Comparison of ENCODE assay signal across 8 cellular contexts in the genomic region with DNA sequence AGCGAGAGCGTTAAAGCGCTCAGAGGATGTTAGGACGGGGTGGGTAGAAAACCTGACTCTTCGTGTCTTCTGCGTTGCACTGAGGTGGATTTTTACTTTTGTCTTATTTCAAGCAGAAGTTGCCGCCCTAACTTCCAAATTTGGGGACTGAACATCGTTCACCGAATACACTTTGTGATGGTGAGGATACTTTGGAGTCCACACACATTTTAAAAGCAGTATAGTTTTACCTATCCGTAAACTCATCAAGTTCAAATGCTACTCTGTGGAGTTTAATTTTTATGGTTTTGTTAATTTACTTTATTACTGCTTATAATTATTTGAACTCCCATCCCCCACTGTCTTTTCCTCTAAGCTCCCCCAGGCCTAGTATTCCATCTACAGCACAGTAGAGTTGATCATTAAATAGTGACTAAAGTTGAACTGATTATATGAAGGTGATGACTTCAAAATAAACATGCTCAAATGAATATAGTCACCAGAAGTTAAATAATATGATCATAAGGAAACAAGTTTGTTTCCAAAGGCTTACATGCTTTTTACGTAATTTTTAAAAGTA. TPM values are rescaled to one million over a fixed set of nuclear protein-coding genes. Genes with fewer than 3 reads are reported as not detected.
DNase-seq lines count a peak whose midpoint lies in the region; ATAC-seq and TF ChIP-seq lines count a peak whose summit lies in the region.

No MANE protein-coding gene starts in this region.

- no peaks in the 10 kb centered on the region for H3K27me3 ChIP-seq in RWPE2 (ENCODE audit: insufficient read depth, poor library complexity, severe bottlenecking)
- H3K27me3 ChIP-seq in esophagus (ENCODE audit: control insufficient read depth in 1 of 2, insufficient read depth in 2 of 2, low read length in 2 of 2): no peaks in the 10 kb centered on the region
- no peaks in the 10 kb centered on the region for H3K27me3 ChIP-seq in prostate gland (replicated peaks; ENCODE audit: insufficient read depth)

- ATAC-seq in RWPE2 (ENCODE audit: low read depth): no peak
- ATAC-seq in HG03521 (IDR thresholded peaks at IDR 0.05; ENCODE audit: unreplicated experiment): no peak
- ATAC-seq in HG03280 (IDR thresholded peaks at IDR 0.05; ENCODE audit: unreplicated experiment): no peak

- peak overlapping the region; percentile 95 for H3K27ac ChIP-seq in RWPE2 (ENCODE audit: poor library complexity, severe bottlenecking)
- peak overlapping the region; percentile 97 to 99 for H3K27ac ChIP-seq in esophagus (ENCODE audit: low read depth in 2 of 2, low read length in 1 of 2)
- H3K27ac ChIP-seq in prostate gland: peak overlapping the region; percentile 97 to 100

- H3K9me3 ChIP-seq in RWPE2 (ENCODE audit: severe bottlenecking) (no peaks in the 10 kb centered on the region), esophagus (ENCODE audit: control insufficient read depth in 2 of 2, insufficient read depth in 1 of 2, low read depth in 1 of 2, low read length in 1 of 2) (no peaks in the 10 kb centered on the region), prostate gland (no peaks in the 10 kb centered on the region)

- DNase-seq in RWPE2 (ENCODE audit: low spot score) (no peak), prostate gland (ENCODE audit: low spot score) (no peak), SKM-1 treated with dmso at 0.1 percent for 144 hours (lab: John Stamatoyannopoulos, UW; ENCODE audit: unreplicated experiment) (no peak), epidermal melanocyte (ENCODE audit: insufficient read length, low spot score) (no peak)

- H3K4me1 ChIP-seq in RWPE2 (ENCODE audit: insufficient read depth, poor library complexity, severe bottlenecking): peaks cover 15% of the 10 kb centered on the region
- peaks cover 0 to 3% of the 10 kb centered on the region in 2 donors for H3K4me1 ChIP-seq in esophagus (ENCODE audit: control insufficient read depth in 2 of 2, insufficient read depth in 2 of 2, low read length in 1 of 2)
- peaks cover 8% of the 10 kb centered on the region for H3K4me1 ChIP-seq in prostate gland (replicated peaks)

- TF ChIP-seq CTCF in RWPE2 (IDR thresholded peaks at IDR 0.05; ENCODE audit: poor library complexity, severe bottlenecking): no peak
- TF ChIP-seq CTCF in prostate gland (IDR thresholded peaks at IDR 0.05): no peak

- H3K4me3 ChIP-seq in GM08714 (ENCODE audit: low read length) (peak overlapping the region; percentile 71), RWPE2 (ENCODE audit: severe bottlenecking) (peak overlapping the region; percentile 57), esophagus (ENCODE audit: low read depth in 1 of 2, low read length in 2 of 2) (peak overlapping the region; percentile 85 to 91), prostate gland (peak overlapping the region; percentile 76 to 94)

- 12% methylated on average over 11 of the region's 11 CpGs for WGBS in esophagus, 2 donors
- 12% methylated on average over 11 of the region's 11 CpGs for WGBS in prostate gland

- TF ChIP-seq POLR2A in prostate gland (IDR thresholded peaks at IDR 0.05): no peak

- H3K36me3 ChIP-seq in RWPE2 (ENCODE audit: low read depth) (peaks cover 45% of the 10 kb centered on the region), esophagus (ENCODE audit: control insufficient read depth in 2 of 2, insufficient read depth in 2 of 2, low read length in 1 of 2) (no peaks in the 10 kb centered on the region), prostate gland (no peaks in the 10 kb centered on the region)

- intact Hi-C loops in prostate gland (cut with DNase I): loop anchor here (5.0 kb wide), 1 partner anchor 38 kb away; the partner anchor contains the start of gene TMF1

RNA-seq across cellular contexts. Expression of gene EOGT, which starts 0.6 kb away (rescaled TPM):
- polyA plus RNA-seq in esophagus: 10 to 100 TPM; 13.3 to 28.1 TPM
- total RNA-seq in prostate gland: 10 to 100 TPM; 40.4 to 42.8 TPM

RNA-seq across cellular contexts. Expression of gene TMF1, which starts 38.0 kb away (rescaled TPM):
- polyA plus RNA-seq in esophagus: 1 to 10 TPM; 6.9 to 7.6 TPM
- 10 to 100 TPM; 24.9 to 29.1 TPM for total RNA-seq in prostate gland
